Comparison of ENCODE assay signal across 8 cellular contexts in the genomic region with DNA sequence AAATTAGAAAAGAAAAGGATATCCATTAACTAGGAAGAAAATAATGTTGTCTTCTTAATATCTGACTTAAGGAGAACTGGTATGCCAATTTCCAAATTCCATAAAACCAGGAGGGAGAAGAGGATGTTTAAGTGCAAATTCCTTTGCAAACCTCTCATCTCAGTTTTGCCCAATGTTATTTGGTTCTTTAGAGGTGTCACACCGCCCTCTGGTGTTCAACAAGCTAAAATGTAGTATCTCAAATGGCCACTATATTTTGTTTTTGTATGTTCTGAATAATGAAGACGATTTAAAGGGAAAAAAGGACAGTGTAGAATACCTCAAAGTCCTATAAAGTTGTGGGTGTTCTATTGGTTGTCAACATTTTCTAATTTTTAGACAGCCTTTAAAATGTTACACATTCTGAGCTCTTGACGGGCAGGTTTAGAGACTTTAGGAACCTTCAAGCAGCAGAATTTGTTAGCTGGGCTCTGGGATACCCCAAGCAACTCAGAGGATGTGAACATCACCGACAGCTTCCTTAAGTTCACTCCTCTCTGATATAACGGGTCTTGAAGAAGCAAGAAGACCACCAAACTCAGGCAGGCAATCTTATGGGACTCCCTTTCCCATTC.
DNase-seq lines count a peak whose midpoint lies in the region; ATAC-seq and TF ChIP-seq lines count a peak whose summit lies in the region.

No MANE protein-coding gene starts in this region.

- no peaks in the 10 kb centered on the region for H3K36me3 ChIP-seq in prostate gland

- 19% methylated on average over 5 of the region's 5 CpGs for WGBS in prostate gland

- H3K9me3 ChIP-seq in prostate gland: no peaks in the 10 kb centered on the region

- H3K4me3 ChIP-seq in prostate gland: no peak overlapping the region

- H3K27ac ChIP-seq in prostate gland: no peak overlapping the region

- TF ChIP-seq CTCF in prostate gland (IDR thresholded peaks at IDR 0.05): peak; percentile 45 to 90 (median 82)

- DNase-seq in SIG-M5 treated with dmso at 0.1 percent for 504 hours (lab: John Stamatoyannopoulos, UW; ENCODE audit: unreplicated experiment) (peak; percentile 77), SIG-M5 (lab: John Stamatoyannopoulos, UW) (no peak), NCI-H2171 (lab: John Stamatoyannopoulos, UW) (peak; percentile 37), globus pallidus (ENCODE audit: low spot score) (peak; percentile 62), prostate gland (ENCODE audit: low spot score) (peak; percentile 33), ecto neural progenitor cell (ENCODE audit: low spot score) (no peak)
- DNase-seq in activated CD4-positive, alpha-beta T cell treated with anti-CD3 and anti-CD28 coated beads, Interleukin-2, amount 50 U/mL, for 48 hours: peak; percentile 11 to 32

- no peak for TF ChIP-seq POLR2A in prostate gland (IDR thresholded peaks at IDR 0.05)

- H3K27me3 ChIP-seq in prostate gland (replicated peaks; ENCODE audit: insufficient read depth): no peaks in the 10 kb centered on the region

- peak; percentile 56 for ATAC-seq in HG02623 (IDR thresholded peaks at IDR 0.05; ENCODE audit: unreplicated experiment)

- no peaks in the 10 kb centered on the region for H3K4me1 ChIP-seq in prostate gland (replicated peaks)

- intact Hi-C loops in prostate gland (cut with DNase I): loop anchor here (5.0 kb wide), 2 partner anchors 547 to 742 kb away; no protein-coding TSS in a partner anchor

Comparison
In these comparisons a context has a peak if more than half of its experiments do, and no peak if none do; other contexts are left out.
1. DNase-seq: peak in SIG-M5 treated with dmso at 0.1 percent for 504 hours (single experiment), NCI-H2171 (single experiment), activated CD4-positive, alpha-beta T cell treated with anti-CD3 and anti-CD28 coated beads, Interleukin-2, amount 50 U/mL, for 48 hours (2 of 2), globus pallidus (single experiment) and prostate gland (single experiment); none in SIG-M5 (single experiment) and ecto neural progenitor cell (single experiment).